In genomic region chr16:49458656-49459445, GRCh38 we compare ENCODE assay signal across 18 cellular contexts.
DNase-seq lines count a peak whose midpoint lies in the region; ATAC-seq and TF ChIP-seq lines count a peak whose summit lies in the region.
"Had no signal": no experiment of that assay in that cellular context is flagged by ENCODE, and none has a peak within 500 bp of the region (broad histone marks: within the 10 kb centered on the region; RNA-seq: fewer than 3 reads in every experiment).

No MANE protein-coding gene starts in this region.

- H3K18ac ChIP-seq in H9 (ENCODE audit: insufficient read length, low read depth, low read length), result no peak overlapping the region

- H3K9ac ChIP-seq in H9 (ENCODE audit: extremely low read depth, insufficient read length, low read length), result no peak overlapping the region

- H3K9me3 ChIP-seq in CD4-positive, CD25-positive, alpha-beta regulatory T cell (ENCODE audit: control insufficient read depth in 2 of 2, low read length in 2 of 2), result no peaks in the 10 kb centered on the region
- H3K9me3 ChIP-seq in H9 (ENCODE audit: control insufficient read depth, low read depth, low read length), result no peaks in the 10 kb centered on the region

- H3K14ac ChIP-seq in H9 (ENCODE audit: insufficient read depth, low read length), result no peak overlapping the region

- peak overlapping the region; percentile 27 to 54 (median 47) for H3K27ac Mint-ChIP-seq in CD4-positive, CD25-positive, alpha-beta regulatory T cell
- H3K27ac Mint-ChIP-seq in H9, result peak overlapping the region in 1 of 3 experiments; percentile 1; a peak in 1 of 7 replicates

- no peak overlapping the region for H2AFZ ChIP-seq in H9 (ENCODE audit: low read length)

- H2BK15ac ChIP-seq in H9 (ENCODE audit: low read depth, low read length), result no peak overlapping the region

- H2BK120ac ChIP-seq in H9 (ENCODE audit: low read depth, low read length, poor library complexity, severe bottlenecking), result no peak overlapping the region

- no peaks in the 10 kb centered on the region for H3K23me2 ChIP-seq in H9 (ENCODE audit: insufficient read length, low read depth, low read length, poor library complexity, severe bottlenecking)

- no peak overlapping the region for H2BK5ac ChIP-seq in H9 (ENCODE audit: insufficient read length, low read length)

- no peaks in the 10 kb centered on the region for H4K20me1 ChIP-seq in H9 (ENCODE audit: control insufficient read depth, insufficient read depth, insufficient read length)

- H4K91ac ChIP-seq in H9 (ENCODE audit: insufficient read length, low read depth, low read length), result no peak overlapping the region

- peaks cover 0 to 24% (median 15%) of the 10 kb centered on the region in 4 donors for H3K4me1 Mint-ChIP-seq in CD4-positive, CD25-positive, alpha-beta regulatory T cell
- peaks cover 2 to 16% of the 10 kb centered on the region in 2 experiments; a peak in 3 of 4 replicates for H3K4me1 Mint-ChIP-seq in H9

- no peak overlapping the region for H2AK5ac ChIP-seq in H9 (ENCODE audit: insufficient read length, low read length)

- no peak overlapping the region for H2BK20ac ChIP-seq in H9 (ENCODE audit: low read depth, low read length, poor library complexity, severe bottlenecking)

- H3K27me3 ChIP-seq in CD4-positive, CD25-positive, alpha-beta regulatory T cell (ENCODE audit: control insufficient read depth, insufficient read depth, low read length), result no peaks in the 10 kb centered on the region
- no peaks in the 10 kb centered on the region for H3K27me3 ChIP-seq in H9 (ENCODE audit: insufficient read depth, low read length)

- no peak overlapping the region for H3K4ac ChIP-seq in H9 (ENCODE audit: low read depth, low read length)

- no peak for ATAC-seq in CD4-positive, CD25-positive, alpha-beta regulatory T cell (ENCODE audit: low read depth in 2 of 2)
- ATAC-seq in left lobe of liver, result no peak
- ATAC-seq in GM19467 (IDR thresholded peaks at IDR 0.05; ENCODE audit: unreplicated experiment), result no peak

- H3K79me2 ChIP-seq in H9 (ENCODE audit: insufficient read depth, low read length), result no peaks in the 10 kb centered on the region

- peaks cover 7% of the 10 kb centered on the region for H3K27me3 Mint-ChIP-seq in CD4-positive, CD25-positive, alpha-beta regulatory T cell
- H3K27me3 Mint-ChIP-seq in H9 (ENCODE audit: low read depth), result peaks cover 15% of the 10 kb centered on the region

- peak overlapping the region in 1 of 4 donors; percentile 51 for H3K4me3 Mint-ChIP-seq in CD4-positive, CD25-positive, alpha-beta regulatory T cell
- H3K4me3 Mint-ChIP-seq in H9, result no peak overlapping the region

- no peak overlapping the region for H3K4me2 ChIP-seq in H9 (ENCODE audit: insufficient read depth, insufficient read length, low read length)

- H3K4me3 ChIP-seq in CD4-positive, CD25-positive, alpha-beta regulatory T cell (ENCODE audit: low read depth, low read length), result no peak overlapping the region

- H4K8ac ChIP-seq in H9 (replicated peaks; ENCODE audit: insufficient read length, low read depth, low read length), result no peak overlapping the region

- no peaks in the 10 kb centered on the region for H3K79me1 ChIP-seq in H9 (ENCODE audit: insufficient read depth, low read depth, low read length, poor library complexity, severe bottlenecking)

- H3K9me3 Mint-ChIP-seq in CD4-positive, CD25-positive, alpha-beta regulatory T cell, result no peaks in the 10 kb centered on the region
- H3K9me3 Mint-ChIP-seq in H9, result no peaks in the 10 kb centered on the region; a peak in 1 of 5 replicates

- no peak for TF ChIP-seq CTCF in H9 (conservative IDR thresholded peaks at IDR 0.05)

- whole genome bisulfite sequencing in H9 (ENCODE audit: extremely low coverage, insufficient read length, low lambda C conversion rate), result no CpG with 5 or more reads among the region's 5 CpGs

- peaks cover 12% of the 10 kb centered on the region for H3K4me1 ChIP-seq in CD4-positive, CD25-positive, alpha-beta regulatory T cell (ENCODE audit: control insufficient read depth, insufficient read depth, low read length, poor library complexity, severe bottlenecking)
- no peaks in the 10 kb centered on the region for H3K4me1 ChIP-seq in H9 (ENCODE audit: insufficient read depth, low read length)

- DNase-seq in CD4-positive, CD25-positive, alpha-beta regulatory T cell, result no peak
- DNase-seq in H9, result peak; percentile 7
- DNase-seq in left lobe of liver (ENCODE audit: low spot score), result peak; percentile 21
- DNase-seq in stimulated activated CD8-positive, alpha-beta memory T cell treated with anti-CD3 and anti-CD28 coated beads, Interleukin-4, amount 100 ng/mL, for 48 hours, result peak; percentile 10
- DNase-seq in GDM1 (lab: John Stamatoyannopoulos, UW), result no peak
- no peak for DNase-seq in superior temporal gyrus (ENCODE audit: extremely low spot score)
- DNase-seq: ACHN, AML-193, Calu3, DMS53, KBM-7, NCI-H1436, NCI-H2029 treated with DMSO at 0.1 percent for 48 hours, NCI-H2171 treated with DMSO at 0.1 percent for 48 hours, NCI-H446 treated with DMSO at 0.1 percent for 48 hours, RPMI8226, SIG-M5 had no signal

- no peak overlapping the region for H4K5ac ChIP-seq in H9 (ENCODE audit: insufficient read length, low read depth, low read length)

- H3K23ac ChIP-seq in H9 (ENCODE audit: insufficient read length, low read depth, low read length), result no peak overlapping the region

- no peak overlapping the region for H3T11ph ChIP-seq in H9 (ENCODE audit: low read length)

- no peak overlapping the region for H2BK12ac ChIP-seq in H9 (ENCODE audit: insufficient read length, low read depth, low read length)

- no peaks in the 10 kb centered on the region for H3K36me3 Mint-ChIP-seq in CD4-positive, CD25-positive, alpha-beta regulatory T cell
- H3K36me3 Mint-ChIP-seq in H9 (ENCODE audit: insufficient read depth in 1 of 3, low read depth in 3 of 3), result peaks cover 0 to under 1% (median 0%) of the 10 kb centered on the region in 3 experiments; a peak in 1 of 7 replicates

- H3K27ac ChIP-seq in CD4-positive, CD25-positive, alpha-beta regulatory T cell (ENCODE audit: insufficient read depth, low read length, poor library complexity, severe bottlenecking), result no peak overlapping the region
- H3K27ac ChIP-seq in H9 (ENCODE audit: insufficient read length, low read depth, low read length), result no peak overlapping the region

- no peaks in the 10 kb centered on the region for H3K36me3 ChIP-seq in CD4-positive, CD25-positive, alpha-beta regulatory T cell (ENCODE audit: control insufficient read depth, insufficient read depth, low read length)

- H3K56ac ChIP-seq in H9 (ENCODE audit: insufficient read length, low read depth, low read length), result no peak overlapping the region

Comparison
In these comparisons a context has a peak if more than half of its experiments do, and no peak if none do; other contexts are left out.
1. DNase-seq: peak in H9 (single experiment), left lobe of liver (single experiment) and stimulated activated CD8-positive, alpha-beta memory T cell treated with anti-CD3 and anti-CD28 coated beads, Interleukin-4, amount 100 ng/mL, for 48 hours (single experiment); none in CD4-positive, CD25-positive, alpha-beta regulatory T cell (0 of 3), GDM1 (single experiment) and superior temporal gyrus (single experiment).